In genomic region chr1:196152975-196153374, GRCh38 we compare ENCODE assay signal across 1 cellular context.
TF ChIP-seq lines count a peak whose summit lies in the region.

No MANE protein-coding gene starts in this region.

TF ChIP-seq in GM12878, 131 proteins besides CTCF, POLR2A, EP300 and RAD21 (continued from another document):
- TF ChIP-seq PRDM15 (CRISPR knock-in tag; IDR thresholded peaks at IDR 0.05) (no peak), MLLT1 (IDR thresholded peaks at IDR 0.05) (no peak), PAX8 (IDR thresholded peaks at IDR 0.05) (no peak), MXI1 (IDR thresholded peaks at IDR 0.05; ENCODE audit: low read depth, low read length) (no peak), HDAC6 (IDR thresholded peaks at IDR 0.05; ENCODE audit: unreplicated experiment) (no peak), CREM (IDR thresholded peaks at IDR 0.05; ENCODE audit: low read depth) (no peak), SP1 (IDR thresholded peaks at IDR 0.05; ENCODE audit: low read depth, low read length) (no peak), NR2F1 (conservative IDR thresholded peaks at IDR 0.05) (peak; percentile 43; the same call in 1 of the 2 replicates), NFXL1 (IDR thresholded peaks at IDR 0.05; ENCODE audit: borderline replicate concordance) (no peak), CHD1 (IDR thresholded peaks at IDR 0.05; ENCODE audit: low read depth, low read length) (no peak), NR2C1 (IDR thresholded peaks at IDR 0.05) (no peak), REST (IDR thresholded peaks at IDR 0.05; ENCODE audit: low read depth, low read length) (no peak), RUNX3 (IDR thresholded peaks at IDR 0.05; ENCODE audit: low read length) (peak; percentile 39), JUNB (IDR thresholded peaks at IDR 0.05) (peak; percentile 27), TCF3 (IDR thresholded peaks at IDR 0.05; ENCODE audit: borderline replicate concordance, insufficient read depth, low read depth, low read length) (no peak), BACH1 (IDR thresholded peaks at IDR 0.05; ENCODE audit: borderline replicate concordance) (no peak), ZNF592 (IDR thresholded peaks at IDR 0.05) (0 out of 2 replicates have a peak, but pooled peaks have one; percentile 72), EED (IDR thresholded peaks at IDR 0.05; ENCODE audit: low read depth) (no peak), ZNF274 (IDR thresholded peaks at IDR 0.05; ENCODE audit: insufficient read depth, insufficient read length) (no peak), BCL11A (IDR thresholded peaks at IDR 0.05; ENCODE audit: low read depth, low read length) (peak; percentile 43; the same call in 1 of the 2 replicates), PBX3 (IDR thresholded peaks at IDR 0.05; ENCODE audit: insufficient replicate concordance, low read depth, low read length) (no peak), IRF4 (IDR thresholded peaks at IDR 0.05; ENCODE audit: low read depth, low read length) (no peak), ATF7 (IDR thresholded peaks at IDR 0.05; ENCODE audit: low read depth) (peak; percentile 56), FOS (IDR thresholded peaks at IDR 0.05; ENCODE audit: borderline replicate concordance, extremely low read depth, insufficient read length) (no peak), WRNIP1 (IDR thresholded peaks at IDR 0.05; ENCODE audit: borderline replicate concordance, low read depth, low read length) (no peak), SMAD5 (IDR thresholded peaks at IDR 0.05; ENCODE audit: low read depth) (no peak), E4F1 (IDR thresholded peaks at IDR 0.05; ENCODE audit: borderline replicate concordance, partially characterized antibody) (no peak), CREB1 (IDR thresholded peaks at IDR 0.05; ENCODE audit: low read depth) (no peak), CBFB (IDR thresholded peaks at IDR 0.05; ENCODE audit: low read depth) (no peak), FOXM1 (IDR thresholded peaks at IDR 0.05; ENCODE audit: low read depth, low read length) (no peak), IKZF1 (conservative IDR thresholded peaks at IDR 0.05) (no peak), ATF2 (IDR thresholded peaks at IDR 0.05; ENCODE audit: low read length) (no peak), RELA (IDR thresholded peaks at IDR 0.05; ENCODE audit: borderline replicate concordance, partially characterized antibody) (no peak), ZZZ3 (IDR thresholded peaks at IDR 0.05; ENCODE audit: control insufficient read depth, insufficient read length, low read depth) (no peak), BCLAF1 (IDR thresholded peaks at IDR 0.05) (no peak), SIX5 (IDR thresholded peaks at IDR 0.05; ENCODE audit: low read depth, low read length, severe bottlenecking) (no peak), RAD51 (IDR thresholded peaks at IDR 0.05) (no peak), SMAD1 (IDR thresholded peaks at IDR 0.05; ENCODE audit: low read depth, partially characterized antibody) (no peak), SRF (IDR thresholded peaks at IDR 0.05; ENCODE audit: low read depth in 2 of 2, low read length in 2 of 2) (no peak), ZBED1 (IDR thresholded peaks at IDR 0.05; ENCODE audit: borderline replicate concordance) (no peak), TCF12 (IDR thresholded peaks at IDR 0.05; ENCODE audit: low read depth, low read length) (no peak), CBX5 (IDR thresholded peaks at IDR 0.05; ENCODE audit: low read depth) (no peak), BMI1 (IDR thresholded peaks at IDR 0.05; ENCODE audit: borderline replicate concordance) (0 out of 2 replicates have a peak, but pooled peaks have one; percentile 37)
